1 cellular context compared by ENCODE assay signal in genomic region chr10:42543840-42544372, GRCh38.
TF ChIP-seq lines count a peak whose summit lies in the region.

No MANE protein-coding gene starts in this region.

TF ChIP-seq in WTC11, 78 proteins besides CTCF, POLR2A, EP300 and RAD21 (continued from another document):
- TF ChIP-seq ZNF425 (CRISPR knock-in tag; conservative IDR thresholded peaks at IDR 0.05) (no peak), OVOL2 (CRISPR knock-in tag; IDR thresholded peaks at IDR 0.05; ENCODE audit: borderline replicate concordance) (no peak), MXD4 (CRISPR knock-in tag; IDR thresholded peaks at IDR 0.05; ENCODE audit: borderline replicate concordance) (no peak), ZNF396 (CRISPR knock-in tag; IDR thresholded peaks at IDR 0.05; ENCODE audit: borderline replicate concordance) (no peak), ETV6 (CRISPR knock-in tag; IDR thresholded peaks at IDR 0.05) (no peak), ATF2 (CRISPR knock-in tag; IDR thresholded peaks at IDR 0.05; ENCODE audit: borderline replicate concordance, low read depth) (no peak)
